In genomic region chr20:35837577-35838195, GRCh38 we compare ENCODE assay signal across 19 cellular contexts.
DNase-seq lines count a peak whose midpoint lies in the region; ATAC-seq, FAIRE-seq and TF ChIP-seq lines count a peak whose summit lies in the region.
"Had no signal": no experiment of that assay in that cellular context is flagged by ENCODE, and none has a peak within 500 bp of the region (broad histone marks: within the 10 kb centered on the region; RNA-seq: fewer than 3 reads in every experiment).

No MANE protein-coding gene starts in this region.

- TF ChIP-seq POLR2A in endothelial cell of umbilical vein (IDR thresholded peaks at IDR 0.05; ENCODE audit: low read depth, low read length) (no peak), GM18505 (IDR thresholded peaks at IDR 0.05; ENCODE audit: borderline replicate concordance, extremely low read depth, insufficient read depth, insufficient read length) (no peak)

- H3K27ac ChIP-seq in endothelial cell of umbilical vein (ENCODE audit: insufficient read depth, low read depth, low read length) (no peak overlapping the region), osteoblast (ENCODE audit: low read depth, low read length) (no peak overlapping the region)
- H3K27ac ChIP-seq: prostate gland had no signal

- H3K27me3 ChIP-seq in endothelial cell of umbilical vein (ENCODE audit: control insufficient read depth in 2 of 2, insufficient read depth in 2 of 2, low read length in 2 of 2) (no peaks in the 10 kb centered on the region), osteoblast (ENCODE audit: insufficient read depth, low read length) (no peaks in the 10 kb centered on the region)
- H3K27me3 ChIP-seq: BE2C had no signal

- no peak overlapping the region for H3K4me2 ChIP-seq in endothelial cell of umbilical vein (ENCODE audit: insufficient read depth, low read length)
- H3K4me2 ChIP-seq in osteoblast (ENCODE audit: insufficient read depth, low read length), result no peak overlapping the region

- POLR2A ChIA-PET in endothelial cell of umbilical vein (lab: Charles Lee), result no interaction called here

- no peaks in the 10 kb centered on the region for H3K9me1 ChIP-seq in endothelial cell of umbilical vein (replicated peaks; ENCODE audit: control insufficient read depth, extremely low read depth, insufficient read depth, low read length)

- TF ChIP-seq CTCF in D721Med (IDR thresholded peaks at IDR 0.05; ENCODE audit: insufficient read depth, missing control alignments) (no peak), endothelial cell of umbilical vein (IDR thresholded peaks at IDR 0.05; ENCODE audit: extremely low read depth in 1 of 2, insufficient read depth in 1 of 2, low read depth in 1 of 2, low read length in 2 of 2) (no peak), osteoblast (IDR thresholded peaks at IDR 0.05; ENCODE audit: extremely low read depth, low read depth, low read length) (no peak)

- H2AFZ ChIP-seq in endothelial cell of umbilical vein (ENCODE audit: low read depth, low read length) (no peak overlapping the region), osteoblast (ENCODE audit: low read length) (no peak overlapping the region)

- dilution Hi-C loops in endothelial cell of umbilical vein (cut with MboI; ENCODE audit: extremely low pct_ligation_motif_present, low sequenced_read_pairs), result no loop called here

- no peaks in the 10 kb centered on the region for H4K20me1 ChIP-seq in endothelial cell of umbilical vein (replicated peaks; ENCODE audit: control insufficient read depth, extremely low read depth, insufficient read depth, low read length)
- no peaks in the 10 kb centered on the region for H4K20me1 ChIP-seq in osteoblast (ENCODE audit: insufficient read depth, low read length)

- H3K36me3 ChIP-seq in endothelial cell of umbilical vein (ENCODE audit: control insufficient read depth in 2 of 2, extremely low read depth in 1 of 2, insufficient read depth in 2 of 2, low read length in 2 of 2) (peaks cover 3 to 5% of the 10 kb centered on the region in 2 experiments), osteoblast (ENCODE audit: insufficient read depth, low read length) (peaks cover 5% of the 10 kb centered on the region)
- H3K36me3 ChIP-seq: prostate gland had no signal

- CTCF ChIA-PET in endothelial cell of umbilical vein (lab: Charles Lee), result interaction anchor here (1.3 kb wide), 1 partner anchor 12 kb away, joined by 3 read pairs; no protein-coding TSS in a partner anchor

- ATAC-seq in GM18505 (IDR thresholded peaks at IDR 0.05; ENCODE audit: unreplicated experiment) (no peak), HG02678 (IDR thresholded peaks at IDR 0.05; ENCODE audit: unreplicated experiment) (no peak)
- ATAC-seq: PC-3 had no signal

- intact Hi-C loops in endothelial cell of umbilical vein (cut with micrococcal nuclease), result no loop called here

- H3K9ac ChIP-seq in endothelial cell of umbilical vein (replicated peaks; ENCODE audit: extremely low read depth, insufficient read depth, low read length), result no peak overlapping the region

- peaks cover 8% of the 10 kb centered on the region for H3K79me2 ChIP-seq in endothelial cell of umbilical vein (ENCODE audit: control insufficient read depth, insufficient read depth, low read length)
- H3K79me2 ChIP-seq in osteoblast (ENCODE audit: insufficient read depth, low read length), result peaks cover 48% of the 10 kb centered on the region

- FAIRE-seq in D721Med (lab: Jason Lieb, UNC) (peak; percentile 97), endothelial cell of umbilical vein (lab: Jason Lieb, UNC) (peak; percentile 33), frontal cortex (lab: Jason Lieb, UNC) (no peak)
- FAIRE-seq: HTR-8/SVneo, urothelium cell line had no signal

- H3K9me3 ChIP-seq in endothelial cell of umbilical vein (replicated peaks; ENCODE audit: control insufficient read depth, insufficient read depth, low read length) (no peaks in the 10 kb centered on the region), osteoblast (ENCODE audit: low read depth, low read length) (no peaks in the 10 kb centered on the region)
- H3K9me3 ChIP-seq: BE2C, prostate gland had no signal

- BruUV-seq in endothelial cell of umbilical vein (replicated peaks; lab: Mats Ljungman, UMichigan), result no TSS peak

- no peak overlapping the region for H3K4me3 ChIP-seq in endothelial cell of umbilical vein (replicated peaks in 1 of 3; ENCODE audit: insufficient read depth in 1 of 3, low read depth in 1 of 3, low read length in 3 of 3)
- H3K4me3 ChIP-seq in osteoblast (ENCODE audit: insufficient read depth, low read length), result no peak overlapping the region
- H3K4me3 ChIP-seq: prostate gland had no signal

- DNase-seq in D721Med (ENCODE audit: insufficient read length, low spot score), result peak; percentile 83
- DNase-seq in NCI-H446 treated with DMSO at 0.1 percent for 48 hours (lab: John Stamatoyannopoulos, UW), result peak; percentile 26
- DNase-seq in endothelial cell of umbilical vein (ENCODE audit: low read depth, low spot score), result no peak
- peak; percentile 63 for DNase-seq in osteoblast (ENCODE audit: insufficient read length, low spot score, missing footprints)
- DNase-seq in frontal cortex (ENCODE audit: low spot score in 2 of 2), result no peak
- DNase-seq in NCI-H2029 treated with DMSO at 0.1 percent for 48 hours (lab: John Stamatoyannopoulos, UW), result no peak
- DNase-seq: activated T-cell treated with anti-CD3 and anti-CD28 coated beads, Interleukin-2, amount 50 U/mL, for 1 hour; amniotic stem cell; BE2C; midbrain; NCI-H1092 treated with DMSO at 0.1 percent for 48 hours; NCI-H345; PC-3; stimulated activated CD4-positive, alpha-beta T cell treated with anti-CD3 and anti-CD28 coated beads, Interleukin-4, amount 100 ng/mL, for 24 hours had no signal

- H3K4me1 ChIP-seq in endothelial cell of umbilical vein (ENCODE audit: control insufficient read depth, extremely low read depth, insufficient read depth, low read length), result no peaks in the 10 kb centered on the region
- H3K4me1 ChIP-seq in osteoblast (ENCODE audit: insufficient read depth, low read length), result no peaks in the 10 kb centered on the region
- H3K4me1 ChIP-seq: BE2C, prostate gland had no signal

TF ChIP-seq in endothelial cell of umbilical vein, 7 proteins besides CTCF, POLR2A, EP300 and RAD21:
- TF ChIP-seq MAX (IDR thresholded peaks at IDR 0.05; ENCODE audit: insufficient read depth, insufficient read length), result no peak
- no peak for TF ChIP-seq POLR2AphosphoS5 (IDR thresholded peaks at IDR 0.05; ENCODE audit: insufficient read depth, low read depth, low read length)
- TF ChIP-seq GATA2 (IDR thresholded peaks at IDR 0.05; ENCODE audit: insufficient read depth, insufficient read length, low read depth, low read length), result no peak
- no peak for TF ChIP-seq JUN (IDR thresholded peaks at IDR 0.05; ENCODE audit: borderline replicate concordance, insufficient read depth, insufficient read length, low read depth)
- TF ChIP-seq EZH2 (IDR thresholded peaks at IDR 0.05; ENCODE audit: borderline replicate concordance, low read depth, low read length, severe bottlenecking), result no peak
- no peak for TF ChIP-seq FOS (IDR thresholded peaks at IDR 0.05; ENCODE audit: borderline replicate concordance, insufficient read depth, low read length)
- TF ChIP-seq MYC (IDR thresholded peaks at IDR 0.05; ENCODE audit: low read depth, low read length), result no peak

Comparison
In these comparisons a context has a peak if more than half of its experiments do, and no peak if none do; other contexts are left out.
1. DNase-seq: peak in D721Med (single experiment), NCI-H446 treated with DMSO at 0.1 percent for 48 hours (single experiment) and osteoblast (single experiment); none in endothelial cell of umbilical vein (single experiment), frontal cortex (0 of 2) and NCI-H2029 treated with DMSO at 0.1 percent for 48 hours (single experiment).